ENCODE assay signal across 6 cellular contexts in the genomic region with DNA sequence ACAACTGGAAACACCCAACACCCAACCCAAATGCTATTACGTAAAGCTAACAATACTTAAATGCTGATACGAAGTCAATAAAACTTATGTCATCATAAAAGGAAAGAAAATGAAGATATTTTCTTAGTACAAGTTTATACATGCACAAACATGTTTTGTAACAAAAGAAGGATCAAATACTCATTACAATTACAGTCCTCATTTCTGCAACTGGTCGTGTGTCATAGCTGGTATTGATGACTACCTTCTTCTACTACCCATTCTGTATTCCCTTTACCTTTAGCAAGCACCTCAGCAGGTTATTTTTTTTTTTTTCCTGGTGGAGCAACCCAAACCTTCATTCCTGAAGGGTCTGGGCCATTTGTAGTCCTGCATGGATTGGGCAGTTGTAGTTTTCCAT.
"Had no signal": no experiment of that assay in that cellular context is flagged by ENCODE, and none has a peak within 500 bp of the region (broad histone marks: within the 10 kb centered on the region; RNA-seq: fewer than 3 reads in every experiment).

No MANE protein-coding gene starts in this region.

- H3K4me2 ChIP-seq: GM23338 had no signal

- FAIRE-seq: H1, H54, HTR-8/SVneo had no signal

- H2AFZ ChIP-seq: GM23338 had no signal

- H3K4me3 ChIP-seq: GM23338 had no signal

- ATAC-seq: GM23338 had no signal

- DNase-seq: H9, HCEC 1CT had no signal
